9 cellular contexts compared by ENCODE assay signal in genomic region chr12:71438670-71439361, GRCh38. TPM values are rescaled to one million over a fixed set of nuclear protein-coding genes. Genes with fewer than 3 reads are reported as not detected.
A peak's percentile ranks its signal among the peaks of the same experiment; 100 is the strongest.
DNase-seq lines count a peak whose midpoint lies in the region; ATAC-seq lines count a peak whose summit lies in the region.
"Had no signal": no experiment of that assay in that cellular context is flagged by ENCODE, and none has a peak within 500 bp of the region (broad histone marks: within the 10 kb centered on the region; RNA-seq: fewer than 3 reads in every experiment).

No MANE protein-coding gene starts in this region.

- H3K36me3 Mint-ChIP-seq in activated naive CD4-positive, alpha-beta T cell treated with anti-CD3 and anti-CD28 coated beads, Interleukin-2, amount 50 U/mL, for 24 hours: peaks cover 1% of the 10 kb centered on the region
- peaks cover 2% of the 10 kb centered on the region for H3K36me3 Mint-ChIP-seq in activated CD8-positive, alpha-beta T cell treated with anti-CD3 and anti-CD28 coated beads, Interleukin-2, amount 10 ng/mL, durations not matched to agents 7 days and 5 days (ENCODE audit: low read depth)

- POLR2A ChIA-PET in activated CD8-positive, alpha-beta T cell treated with anti-CD3 and anti-CD28 coated beads, Interleukin-2, amount 10 ng/mL, durations not matched to agents 7 days and 5 days (lab: Charles Lee): interaction anchor here (0.7 kb wide), 1 partner anchor 246 kb away, joined by 3 read pairs; no protein-coding TSS in a partner anchor

- peaks cover 53% of the 10 kb centered on the region for H3K27me3 Mint-ChIP-seq in activated naive CD4-positive, alpha-beta T cell treated with anti-CD3 and anti-CD28 coated beads, Interleukin-2, amount 50 U/mL, for 24 hours
- H3K27me3 Mint-ChIP-seq in activated CD8-positive, alpha-beta T cell treated with anti-CD3 and anti-CD28 coated beads, Interleukin-2, amount 10 ng/mL, durations not matched to agents 7 days and 5 days (ENCODE audit: low read depth): peaks cover 68% of the 10 kb centered on the region

- H3K9me3 ChIP-seq in stomach smooth muscle (ENCODE audit: control insufficient read depth in 2 of 2, low read length in 2 of 2): peaks cover 0 to 5% of the 10 kb centered on the region in 2 donors

- H3K4me1 ChIP-seq in stomach smooth muscle (ENCODE audit: control insufficient read depth, insufficient read depth, low read length): peaks cover 7% of the 10 kb centered on the region

- no peak overlapping the region for H3K27ac ChIP-seq in stomach smooth muscle (ENCODE audit: low read length)
- H3K27ac ChIP-seq: VCaP had no signal

- peaks cover 19 to 24% of the 10 kb centered on the region in 2 donors for H3K27me3 ChIP-seq in stomach smooth muscle (ENCODE audit: control insufficient read depth in 1 of 2, insufficient read depth in 2 of 2, low read length in 2 of 2)

- H3K9ac ChIP-seq in stomach smooth muscle (ENCODE audit: low read length in 2 of 2): no peak overlapping the region

- H3K9me3 Mint-ChIP-seq in activated naive CD4-positive, alpha-beta T cell treated with anti-CD3 and anti-CD28 coated beads, Interleukin-2, amount 50 U/mL, for 24 hours: peaks cover 14% of the 10 kb centered on the region
- peaks cover 13% of the 10 kb centered on the region for H3K9me3 Mint-ChIP-seq in activated CD8-positive, alpha-beta T cell treated with anti-CD3 and anti-CD28 coated beads, Interleukin-2, amount 10 ng/mL, durations not matched to agents 7 days and 5 days (ENCODE audit: insufficient read depth)

- ATAC-seq in activated CD8-positive, alpha-beta T cell treated with anti-CD3 and anti-CD28 coated beads, Interleukin-2, amount 10 ng/mL, durations not matched to agents 7 days and 5 days: peak; percentile 34
- ATAC-seq in HG03280 (IDR thresholded peaks at IDR 0.05; ENCODE audit: unreplicated experiment): no peak

- no peak overlapping the region for H3K27ac Mint-ChIP-seq in activated naive CD4-positive, alpha-beta T cell treated with anti-CD3 and anti-CD28 coated beads, Interleukin-2, amount 50 U/mL, for 24 hours
- no peak overlapping the region for H3K27ac Mint-ChIP-seq in activated CD8-positive, alpha-beta T cell treated with anti-CD3 and anti-CD28 coated beads, Interleukin-2, amount 10 ng/mL, durations not matched to agents 7 days and 5 days

- H3K4me1 Mint-ChIP-seq in activated naive CD4-positive, alpha-beta T cell treated with anti-CD3 and anti-CD28 coated beads, Interleukin-2, amount 50 U/mL, for 24 hours: peaks cover 18% of the 10 kb centered on the region
- peaks cover 23% of the 10 kb centered on the region for H3K4me1 Mint-ChIP-seq in activated CD8-positive, alpha-beta T cell treated with anti-CD3 and anti-CD28 coated beads, Interleukin-2, amount 10 ng/mL, durations not matched to agents 7 days and 5 days (ENCODE audit: low read depth)

- CTCF ChIA-PET in activated CD8-positive, alpha-beta T cell treated with anti-CD3 and anti-CD28 coated beads, Interleukin-2, amount 10 ng/mL, durations not matched to agents 7 days and 5 days (lab: Charles Lee): no interaction called here

- no peaks in the 10 kb centered on the region for H3K36me3 ChIP-seq in stomach smooth muscle (ENCODE audit: control insufficient read depth in 2 of 2, insufficient read depth in 2 of 2, low read length in 2 of 2)

- peak overlapping the region; percentile 44 to 57 for H3K4me3 ChIP-seq in stomach smooth muscle (ENCODE audit: low read length in 2 of 2)

- DNase-seq in activated naive CD4-positive, alpha-beta T cell treated with anti-CD3 and anti-CD28 coated beads, Interleukin-2, amount 50 U/mL, for 16 hours: no peak
- no peak for DNase-seq in activated CD8-positive, alpha-beta T cell treated with anti-CD3 and anti-CD28 coated beads, Interleukin-2, amount 10 ng/mL, durations not matched to agents 7 days and 5 days
- DNase-seq in iris pigment epithelial cell (ENCODE audit: low read depth) (peak; percentile 27), HUDEP-2 (lab: John Stamatoyannopoulos, UW; ENCODE audit: unreplicated experiment in 76 of 76) (no peak)
- no peak for DNase-seq in stimulated activated CD4-positive, alpha-beta T cell treated with anti-CD3 and anti-CD28 coated beads, Interleukin-4, amount 100 ng/mL, for 24 hours

- H3K4me3 Mint-ChIP-seq in activated naive CD4-positive, alpha-beta T cell treated with anti-CD3 and anti-CD28 coated beads, Interleukin-2, amount 50 U/mL, for 24 hours: peak overlapping the region; percentile 86
- peak overlapping the region; percentile 49 for H3K4me3 Mint-ChIP-seq in activated CD8-positive, alpha-beta T cell treated with anti-CD3 and anti-CD28 coated beads, Interleukin-2, amount 10 ng/mL, durations not matched to agents 7 days and 5 days

RNA-seq across cellular contexts. Expression of gene LGR5, which starts 0.8 kb away (rescaled TPM):
- not detected for total RNA-seq in activated CD8-positive, alpha-beta T cell treated with anti-CD3 and anti-CD28 coated beads, Interleukin-2, amount 10 ng/mL, durations not matched to agents 7 days and 5 days
